ENCODE assay signal across 18 cellular contexts in the genomic region with DNA sequence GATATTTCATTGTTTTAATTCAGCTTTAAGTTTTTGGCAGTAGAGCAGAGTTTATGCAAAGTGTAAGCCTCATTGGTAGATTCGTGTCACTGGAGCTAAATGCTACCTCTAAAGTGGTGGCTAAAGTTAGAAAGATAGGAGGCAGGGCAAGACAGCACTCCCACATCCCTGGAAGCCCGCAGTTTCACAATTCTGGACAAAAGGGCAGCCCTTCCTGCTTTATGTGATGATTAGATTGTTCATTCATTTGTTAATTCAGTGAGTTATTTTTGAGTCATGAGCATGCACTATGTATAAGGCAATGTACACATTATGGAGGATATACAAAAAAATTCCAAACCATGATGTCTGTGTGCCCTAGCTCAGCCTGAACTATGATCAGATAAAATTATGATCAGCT.
"Had no signal": no experiment of that assay in that cellular context is flagged by ENCODE, and none has a peak within 500 bp of the region (broad histone marks: within the 10 kb centered on the region; RNA-seq: fewer than 3 reads in every experiment).

No MANE protein-coding gene starts in this region.

- H3K4me3 ChIP-seq: mucosa of descending colon, prostate gland, right lobe of liver had no signal

- H3K36me3 ChIP-seq: prostate gland, right lobe of liver had no signal

- H3K27me3 ChIP-seq: right lobe of liver had no signal

- DNase-seq: activated B cell treated with CpG ODN at 0.5 μM for 24 hours; activated CD4-positive, alpha-beta T cell treated with anti-CD3 and anti-CD28 coated beads, Interleukin-2, amount 10 ng/mL, durations not matched to agents 7 days and 5 days; activated CD8-positive, alpha-beta memory T cell treated with anti-CD3 and anti-CD28 coated beads for 24 hours; activated naive CD4-positive, alpha-beta T cell treated with Interleukin-2 at 50 U/mL for 16 hours; activated naive CD8-positive, alpha-beta T cell treated with anti-CD3 and anti-CD28 coated beads, Interleukin-2, amount 50 U/mL, for 24 hours; caudate nucleus; effector memory CD8-positive, alpha-beta T cell; left cardiac atrium; mucosa of descending colon; natural killer cell; nucleus accumbens; right lobe of liver; stimulated activated CD4-positive, alpha-beta T cell treated with anti-CD3 and anti-CD28 coated beads, Interleukin-2, amount 100 ng/mL, for 24 hours; stimulated activated naive B cell treated with anti-CD40 and anti-IgM and Interleukin-4, amounts not matched to agents 10 μg/mL and 1 μg/mL and 100 μg/mL, for 72 hours; substantia nigra; trophoblast cell had no signal

- H3K9me3 ChIP-seq: mucosa of descending colon, prostate gland, right lobe of liver had no signal

- ATAC-seq: activated naive CD8-positive, alpha-beta T cell treated with anti-CD3 and anti-CD28 coated beads, Interleukin-2, amount 50 U/mL, for 24 hours; effector memory CD8-positive, alpha-beta T cell; left cardiac atrium; mucosa of descending colon; natural killer cell; right lobe of liver; stimulated activated naive B cell treated with anti-CD40 and anti-IgM and Interleukin-4, amounts not matched to agents 10 μg/mL and 1 μg/mL and 100 μg/mL, for 72 hours had no signal

- FAIRE-seq: astrocyte had no signal

- H3K4me1 ChIP-seq: prostate gland, right lobe of liver had no signal

- H3K27ac ChIP-seq: prostate gland, right lobe of liver had no signal
